ENCODE assay signal across 10 cellular contexts in the genomic region with DNA sequence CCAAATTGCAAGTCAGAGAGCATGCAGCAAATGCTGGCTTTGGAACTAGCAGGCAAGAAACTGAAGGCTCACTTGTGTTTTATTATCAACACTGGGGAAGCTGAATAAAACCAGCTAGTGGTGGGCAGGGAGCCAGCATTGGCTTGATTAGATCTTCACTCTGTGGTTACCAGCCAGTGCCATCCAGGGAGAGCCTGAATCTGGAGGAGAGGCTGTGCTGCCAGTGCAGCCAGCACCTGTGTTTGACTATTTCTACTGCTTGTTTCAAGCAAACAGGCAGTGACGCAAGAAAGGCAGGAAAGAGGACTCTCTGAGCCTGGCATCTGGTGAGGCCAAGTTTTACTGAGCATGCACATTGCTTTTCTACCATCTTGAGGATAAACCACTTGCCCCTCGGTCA.
A peak's percentile ranks its signal among the peaks of the same experiment; 100 is the strongest.
DNase-seq lines count a peak whose midpoint lies in the region; ATAC-seq, FAIRE-seq and TF ChIP-seq lines count a peak whose summit lies in the region.
"Had no signal": no experiment of that assay in that cellular context is flagged by ENCODE, and none has a peak within 500 bp of the region (broad histone marks: within the 10 kb centered on the region; RNA-seq: fewer than 3 reads in every experiment).

No MANE protein-coding gene starts in this region.

- H3K27ac Mint-ChIP-seq in brain, result peak overlapping the region in 4 of 5 experiments; percentile 63 to 84 (median 74)
- H3K27ac Mint-ChIP-seq in effector memory CD8-positive, alpha-beta T cell, result no peak overlapping the region
- no peak overlapping the region for H3K27ac Mint-ChIP-seq in activated naive CD4-positive, alpha-beta T cell treated with anti-CD3 and anti-CD28 coated beads, Interleukin-2, amount 50 U/mL, for 72 hours

- H3K4me2 ChIP-seq in osteoblast (ENCODE audit: insufficient read depth, low read length), result no peak overlapping the region

- peaks cover 0 to 16% (median 7%) of the 10 kb centered on the region in 5 experiments for H3K9me3 Mint-ChIP-seq in brain
- no peaks in the 10 kb centered on the region for H3K9me3 Mint-ChIP-seq in effector memory CD8-positive, alpha-beta T cell
- peaks cover 0 to 4% of the 10 kb centered on the region in 2 donors for H3K9me3 Mint-ChIP-seq in activated naive CD4-positive, alpha-beta T cell treated with anti-CD3 and anti-CD28 coated beads, Interleukin-2, amount 50 U/mL, for 72 hours
- H3K9me3 Mint-ChIP-seq: central memory CD8-positive, alpha-beta T cell had no signal

- H2AFZ ChIP-seq in osteoblast (ENCODE audit: low read length), result peak overlapping the region; percentile 25

- no peak overlapping the region for H3K4me3 Mint-ChIP-seq in brain
- no peak overlapping the region for H3K4me3 Mint-ChIP-seq in effector memory CD8-positive, alpha-beta T cell
- H3K4me3 Mint-ChIP-seq: central memory CD8-positive, alpha-beta T cell had no signal

- no peaks in the 10 kb centered on the region for H3K36me3 ChIP-seq in osteoblast (ENCODE audit: insufficient read depth, low read length)
- H3K36me3 ChIP-seq: ovary had no signal

- no peak overlapping the region for H3K27ac ChIP-seq in osteoblast (ENCODE audit: low read depth, low read length)
- H3K27ac ChIP-seq: ovary had no signal

- H3K4me1 Mint-ChIP-seq in brain, result peaks cover 42% of the 10 kb centered on the region
- H3K4me1 Mint-ChIP-seq in effector memory CD8-positive, alpha-beta T cell (ENCODE audit: low read depth in 2 of 2), result peaks cover 0 to 3% of the 10 kb centered on the region in 2 donors

- no peak for ATAC-seq in effector memory CD8-positive, alpha-beta T cell (replicated peaks)
- no peak for ATAC-seq in activated naive CD4-positive, alpha-beta T cell treated with anti-CD3 and anti-CD28 coated beads, Interleukin-2, amount 50 U/mL, for 72 hours

- H3K4me1 ChIP-seq in osteoblast (ENCODE audit: insufficient read depth, low read length), result peaks cover 33% of the 10 kb centered on the region

- H3K27me3 Mint-ChIP-seq in brain, result peaks cover 6% of the 10 kb centered on the region
- H3K27me3 Mint-ChIP-seq in effector memory CD8-positive, alpha-beta T cell, result peaks cover 8 to 14% of the 10 kb centered on the region in 2 donors
- H3K27me3 Mint-ChIP-seq: central memory CD8-positive, alpha-beta T cell had no signal

- no peak for TF ChIP-seq CTCF in brain (conservative IDR thresholded peaks at IDR 0.05)
- TF ChIP-seq CTCF in osteoblast (IDR thresholded peaks at IDR 0.05; ENCODE audit: extremely low read depth, low read depth, low read length), result no peak

- TF ChIP-seq POLR2A in GM12892 (IDR thresholded peaks at IDR 0.05; ENCODE audit: low read depth, low read length), result no peak

- no peaks in the 10 kb centered on the region for H3K36me3 Mint-ChIP-seq in brain
- H3K36me3 Mint-ChIP-seq in effector memory CD8-positive, alpha-beta T cell (ENCODE audit: insufficient read depth), result no peaks in the 10 kb centered on the region
- H3K36me3 Mint-ChIP-seq in activated naive CD4-positive, alpha-beta T cell treated with anti-CD3 and anti-CD28 coated beads, Interleukin-2, amount 50 U/mL, for 72 hours, result no peaks in the 10 kb centered on the region

- H3K4me3 ChIP-seq in osteoblast (ENCODE audit: insufficient read depth, low read length), result no peak overlapping the region
- H3K4me3 ChIP-seq: ovary had no signal

- no peaks in the 10 kb centered on the region for H3K9me3 ChIP-seq in osteoblast (ENCODE audit: low read depth, low read length)
- H3K9me3 ChIP-seq: ovary had no signal

- no peak for FAIRE-seq in GM12892 (lab: Jason Lieb, UNC)

- no peaks in the 10 kb centered on the region for H3K79me2 ChIP-seq in osteoblast (ENCODE audit: insufficient read depth, low read length)

- no peaks in the 10 kb centered on the region for H3K27me3 ChIP-seq in osteoblast (ENCODE audit: insufficient read depth, low read length)
- H3K27me3 ChIP-seq: ovary had no signal

- DNase-seq in GF-D8 (lab: John Stamatoyannopoulos, UW), result peak; percentile 35
- peak; percentile 94 for DNase-seq in NCI-H2107 (lab: John Stamatoyannopoulos, UW)
- no peak for DNase-seq in osteoblast (ENCODE audit: insufficient read length, low spot score, missing footprints)
- no peak for DNase-seq in effector memory CD8-positive, alpha-beta T cell
- no peak for DNase-seq in activated naive CD4-positive, alpha-beta T cell treated with anti-CD3 and anti-CD28 coated beads, Interleukin-2, amount 50 U/mL, for 72 hours (ENCODE audit: low spot score in 2 of 2)
- DNase-seq in GM12892 (ENCODE audit: insufficient read length), result no peak
- no peak for DNase-seq in HPDE6-E6E7 (ENCODE audit: extremely low spot score)
- DNase-seq: ovary had no signal

- no peaks in the 10 kb centered on the region for H4K20me1 ChIP-seq in osteoblast (ENCODE audit: insufficient read depth, low read length)

Comparison
In these comparisons a context has a peak if more than half of its experiments do, and no peak if none do; other contexts are left out.
1. DNase-seq: peak in GF-D8 (single experiment) and NCI-H2107 (single experiment); none in osteoblast (single experiment), effector memory CD8-positive, alpha-beta T cell (0 of 3), activated naive CD4-positive, alpha-beta T cell treated with anti-CD3 and anti-CD28 coated beads, Interleukin-2, amount 50 U/mL, for 72 hours (0 of 2), GM12892 (single experiment) and HPDE6-E6E7 (single experiment).
2. H3K27ac Mint-ChIP-seq: peak in brain (4 of 5); none in effector memory CD8-positive, alpha-beta T cell (0 of 2) and activated naive CD4-positive, alpha-beta T cell treated with anti-CD3 and anti-CD28 coated beads, Interleukin-2, amount 50 U/mL, for 72 hours (0 of 2).